Comparison of ENCODE assay signal across 1 cellular context in the genomic region with DNA sequence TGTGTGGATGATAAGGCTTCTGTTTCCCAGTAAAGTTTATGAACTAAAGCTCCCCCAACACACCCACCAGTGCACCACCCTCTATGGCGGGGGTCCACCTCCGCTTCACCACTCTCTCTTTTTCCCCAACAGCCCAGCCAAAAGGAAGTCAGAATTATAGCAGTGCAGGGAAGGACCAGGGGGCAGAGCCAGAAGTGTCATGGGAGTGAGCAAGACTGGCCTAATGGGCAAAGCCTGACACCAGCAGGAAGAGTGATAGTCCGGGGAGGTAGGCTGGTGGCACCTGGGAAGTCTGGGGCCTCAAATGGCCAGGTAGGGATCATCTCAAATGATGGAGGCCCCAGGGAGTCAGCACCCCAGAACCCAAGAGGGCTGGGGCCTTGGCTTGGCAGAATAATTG.
TF ChIP-seq lines count a peak whose summit lies in the region.

No MANE protein-coding gene starts in this region.

TF ChIP-seq in IMR-90, 13 proteins besides CTCF, POLR2A, EP300 and RAD21:
- TF ChIP-seq FOS (IDR thresholded peaks at IDR 0.05; ENCODE audit: low read depth, low read length), result no peak
- TF ChIP-seq MXI1 (IDR thresholded peaks at IDR 0.05; ENCODE audit: borderline replicate concordance, low read depth, low read length), result no peak
- no peak for TF ChIP-seq MAZ (IDR thresholded peaks at IDR 0.05; ENCODE audit: borderline replicate concordance, low read depth, low read length)
- TF ChIP-seq CHD1 (IDR thresholded peaks at IDR 0.05; ENCODE audit: low read depth, low read length), result no peak
- no peak for TF ChIP-seq RFX5 (IDR thresholded peaks at IDR 0.05; ENCODE audit: low read depth, low read length)
- TF ChIP-seq, protein P1, sequence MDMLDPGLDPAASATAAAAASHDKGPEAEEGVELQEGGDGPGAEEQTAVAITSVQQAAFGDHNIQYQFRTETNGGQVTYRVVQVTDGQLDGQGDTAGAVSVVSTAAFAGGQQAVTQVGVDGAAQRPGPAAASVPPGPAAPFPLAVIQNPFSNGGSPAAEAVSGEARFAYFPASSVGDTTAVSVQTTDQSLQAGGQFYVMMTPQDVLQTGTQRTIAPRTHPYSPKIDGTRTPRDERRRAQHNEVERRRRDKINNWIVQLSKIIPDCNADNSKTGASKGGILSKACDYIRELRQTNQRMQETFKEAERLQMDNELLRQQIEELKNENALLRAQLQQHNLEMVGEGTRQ (IDR thresholded peaks at IDR 0.05; ENCODE audit: low read depth, low read length), result no peak
- TF ChIP-seq SMC3 (IDR thresholded peaks at IDR 0.05; ENCODE audit: low read depth, low read length), result no peak
- TF ChIP-seq, protein P2, sequence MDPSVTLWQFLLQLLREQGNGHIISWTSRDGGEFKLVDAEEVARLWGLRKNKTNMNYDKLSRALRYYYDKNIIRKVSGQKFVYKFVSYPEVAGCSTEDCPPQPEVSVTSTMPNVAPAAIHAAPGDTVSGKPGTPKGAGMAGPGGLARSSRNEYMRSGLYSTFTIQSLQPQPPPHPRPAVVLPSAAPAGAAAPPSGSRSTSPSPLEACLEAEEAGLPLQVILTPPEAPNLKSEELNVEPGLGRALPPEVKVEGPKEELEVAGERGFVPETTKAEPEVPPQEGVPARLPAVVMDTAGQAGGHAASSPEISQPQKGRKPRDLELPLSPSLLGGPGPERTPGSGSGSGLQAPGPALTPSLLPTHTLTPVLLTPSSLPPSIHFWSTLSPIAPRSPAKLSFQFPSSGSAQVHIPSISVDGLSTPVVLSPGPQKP (IDR thresholded peaks at IDR 0.05; ENCODE audit: borderline replicate concordance, low read depth, low read length), result no peak
- no peak for TF ChIP-seq MAFK (IDR thresholded peaks at IDR 0.05; ENCODE audit: low read depth, low read length)
- TF ChIP-seq BHLHE40 (IDR thresholded peaks at IDR 0.05; ENCODE audit: low read depth, low read length), result no peak
- no peak for TF ChIP-seq NFE2L2 (IDR thresholded peaks at IDR 0.05; ENCODE audit: low read depth, low read length)
- no peak for TF ChIP-seq CEBPB (IDR thresholded peaks at IDR 0.05; ENCODE audit: low read depth, low read length)
- no peak for TF ChIP-seq RCOR1 (IDR thresholded peaks at IDR 0.05; ENCODE audit: insufficient replicate concordance, low read length)
